In genomic region chr1:173789841-173790240, GRCh38 we compare ENCODE assay signal across 10 cellular contexts.
"Had no signal": no experiment of that assay in that cellular context is flagged by ENCODE, and none has a peak within 500 bp of the region (broad histone marks: within the 10 kb centered on the region; RNA-seq: fewer than 3 reads in every experiment).

No MANE protein-coding gene starts in this region.

- H3K9ac ChIP-seq: GM23248, KMS-11 had no signal

- H3K4me2 ChIP-seq: KMS-11 had no signal

- ATAC-seq: HCT116 had no signal

- DNase-seq: GM23248, GOT3, H7, IMR-90, Karpas-422, KBM-7 had no signal

- H3K27ac ChIP-seq: GM23248, KMS-11 had no signal

- FAIRE-seq: HTR-8/SVneo had no signal

- H3K4me1 ChIP-seq: HAP-1 had no signal

- H2AFZ ChIP-seq: GM23248 had no signal

- H3K4me3 ChIP-seq: GM23248, HAP-1 had no signal

- H3K9me3 ChIP-seq: HAP-1 had no signal
